ENCODE assay signal across 1 cellular context in the genomic region with DNA sequence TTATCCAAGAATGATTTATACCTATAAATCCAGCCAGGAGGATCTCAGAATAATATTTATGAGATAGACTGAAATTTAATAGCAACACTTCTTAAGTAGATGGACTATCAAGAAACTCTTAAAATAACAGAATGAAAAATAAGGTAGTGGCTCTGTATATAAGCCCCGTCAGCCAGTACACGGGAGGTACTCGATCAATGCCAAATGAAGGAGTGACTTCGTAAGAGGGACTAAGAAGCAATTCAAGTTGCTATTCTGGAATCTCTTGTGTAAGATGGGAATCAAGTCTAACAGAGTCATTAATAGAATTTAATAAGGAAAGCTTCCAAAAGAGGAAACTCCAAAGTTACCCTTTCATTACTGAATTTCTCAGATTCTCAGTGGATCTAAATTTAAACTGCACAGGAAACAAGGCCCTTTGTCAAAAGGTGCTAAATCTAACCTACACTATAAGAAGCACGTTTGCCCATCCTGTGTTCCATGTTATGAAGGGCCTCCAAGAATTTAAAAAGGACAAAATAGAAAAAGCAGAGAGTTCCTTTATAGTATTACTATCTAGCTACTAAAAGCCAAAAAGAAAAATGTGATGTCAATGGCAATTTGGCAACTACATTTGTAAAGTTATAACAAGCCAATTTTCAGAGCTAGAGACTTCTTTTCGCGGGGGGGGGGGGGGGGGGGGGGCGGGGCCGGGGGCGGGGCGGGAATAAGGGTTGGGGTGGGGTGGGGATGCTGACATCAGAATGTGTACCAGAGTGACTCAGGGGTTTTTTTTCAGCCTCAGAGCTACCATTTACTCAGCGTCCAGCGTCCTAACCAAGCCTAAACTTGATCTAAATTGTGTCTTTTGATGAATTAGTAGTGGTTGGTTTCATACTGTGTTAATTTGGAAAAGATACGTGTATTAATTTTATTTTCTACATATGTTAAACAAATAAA.
TF ChIP-seq lines count a peak whose summit lies in the region.

No MANE protein-coding gene starts in this region.

TF ChIP-seq in SK-N-SH, 30 proteins besides CTCF, POLR2A, EP300 and RAD21 (continued from another document):
- TF ChIP-seq IRF3 (IDR thresholded peaks at IDR 0.05; ENCODE audit: low read depth, low read length) (no peak), RXRA (IDR thresholded peaks at IDR 0.05; ENCODE audit: borderline replicate concordance, low read depth) (no peak), MXI1 (IDR thresholded peaks at IDR 0.05; ENCODE audit: low read depth, low read length) (no peak), NRF1 (IDR thresholded peaks at IDR 0.05; ENCODE audit: low read depth, low read length) (no peak), YY1 (IDR thresholded peaks at IDR 0.05; ENCODE audit: low read depth) (no peak), FOXJ3 (CRISPR knock-in tag; IDR thresholded peaks at IDR 0.05) (no peak)
- TF ChIP-seq, protein P1, sequence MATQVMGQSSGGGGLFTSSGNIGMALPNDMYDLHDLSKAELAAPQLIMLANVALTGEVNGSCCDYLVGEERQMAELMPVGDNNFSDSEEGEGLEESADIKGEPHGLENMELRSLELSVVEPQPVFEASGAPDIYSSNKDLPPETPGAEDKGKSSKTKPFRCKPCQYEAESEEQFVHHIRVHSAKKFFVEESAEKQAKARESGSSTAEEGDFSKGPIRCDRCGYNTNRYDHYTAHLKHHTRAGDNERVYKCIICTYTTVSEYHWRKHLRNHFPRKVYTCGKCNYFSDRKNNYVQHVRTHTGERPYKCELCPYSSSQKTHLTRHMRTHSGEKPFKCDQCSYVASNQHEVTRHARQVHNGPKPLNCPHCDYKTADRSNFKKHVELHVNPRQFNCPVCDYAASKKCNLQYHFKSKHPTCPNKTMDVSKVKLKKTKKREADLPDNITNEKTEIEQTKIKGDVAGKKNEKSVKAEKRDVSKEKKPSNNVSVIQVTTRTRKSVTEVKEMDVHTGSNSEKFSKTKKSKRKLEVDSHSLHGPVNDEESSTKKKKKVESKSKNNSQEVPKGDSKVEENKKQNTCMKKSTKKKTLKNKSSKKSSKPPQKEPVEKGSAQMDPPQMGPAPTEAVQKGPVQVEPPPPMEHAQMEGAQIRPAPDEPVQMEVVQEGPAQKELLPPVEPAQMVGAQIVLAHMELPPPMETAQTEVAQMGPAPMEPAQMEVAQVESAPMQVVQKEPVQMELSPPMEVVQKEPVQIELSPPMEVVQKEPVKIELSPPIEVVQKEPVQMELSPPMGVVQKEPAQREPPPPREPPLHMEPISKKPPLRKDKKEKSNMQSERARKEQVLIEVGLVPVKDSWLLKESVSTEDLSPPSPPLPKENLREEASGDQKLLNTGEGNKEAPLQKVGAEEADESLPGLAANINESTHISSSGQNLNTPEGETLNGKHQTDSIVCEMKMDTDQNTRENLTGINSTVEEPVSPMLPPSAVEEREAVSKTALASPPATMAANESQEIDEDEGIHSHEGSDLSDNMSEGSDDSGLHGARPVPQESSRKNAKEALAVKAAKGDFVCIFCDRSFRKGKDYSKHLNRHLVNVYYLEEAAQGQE (IDR thresholded peaks at IDR 0.05; ENCODE audit: low read depth, low read length): no peak
- TF ChIP-seq, protein P2, sequence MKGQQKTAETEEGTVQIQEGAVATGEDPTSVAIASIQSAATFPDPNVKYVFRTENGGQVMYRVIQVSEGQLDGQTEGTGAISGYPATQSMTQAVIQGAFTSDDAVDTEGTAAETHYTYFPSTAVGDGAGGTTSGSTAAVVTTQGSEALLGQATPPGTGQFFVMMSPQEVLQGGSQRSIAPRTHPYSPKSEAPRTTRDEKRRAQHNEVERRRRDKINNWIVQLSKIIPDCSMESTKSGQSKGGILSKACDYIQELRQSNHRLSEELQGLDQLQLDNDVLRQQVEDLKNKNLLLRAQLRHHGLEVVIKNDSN (IDR thresholded peaks at IDR 0.05; ENCODE audit: borderline replicate concordance, low read depth): no peak
